Comparison of ENCODE assay signal across 20 cellular contexts in the genomic region with DNA sequence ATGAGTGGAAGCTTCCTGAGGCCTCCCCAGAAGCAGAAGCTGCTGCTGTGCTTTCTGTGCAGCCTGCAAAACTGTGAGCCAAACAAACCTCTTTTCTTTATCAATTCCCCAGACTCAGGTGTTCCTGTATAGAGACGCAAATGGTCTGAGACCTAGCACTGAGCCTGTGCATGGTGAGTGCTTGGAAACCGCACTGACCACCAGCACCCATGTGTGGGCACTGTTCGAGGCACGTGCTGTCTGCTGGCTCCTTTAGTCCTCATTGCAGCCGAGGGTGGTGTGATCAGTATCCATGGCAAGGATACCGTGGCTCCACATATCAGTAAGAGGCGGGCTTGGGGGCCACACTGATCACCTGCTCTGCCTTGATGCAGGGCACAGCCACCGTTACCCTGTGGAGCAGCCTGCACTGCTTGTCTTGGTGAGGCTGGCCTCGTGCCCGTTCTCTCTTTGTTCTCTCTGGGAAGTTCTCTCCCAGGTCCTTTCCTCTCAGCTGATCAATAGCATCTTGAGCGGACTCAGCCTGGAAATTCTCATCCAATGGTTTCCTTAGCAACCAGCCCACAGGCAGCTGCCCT.
DNase-seq lines count a peak whose midpoint lies in the region; ATAC-seq and TF ChIP-seq lines count a peak whose summit lies in the region.
"Had no signal": no experiment of that assay in that cellular context is flagged by ENCODE, and none has a peak within 500 bp of the region (broad histone marks: within the 10 kb centered on the region; RNA-seq: fewer than 3 reads in every experiment).

No MANE protein-coding gene starts in this region.

- no peaks in the 10 kb centered on the region for H4K20me1 ChIP-seq in HCT116 (ENCODE audit: insufficient read depth)

- TF ChIP-seq EP300 in suprapubic skin (IDR thresholded peaks at IDR 0.05): no peak

- H3K27ac Mint-ChIP-seq in glutamatergic neuron (ENCODE audit: unreplicated experiment): peak overlapping the region; percentile 70
- H3K27ac Mint-ChIP-seq: HFFc6 had no signal

- no peak overlapping the region for H2BK120ac ChIP-seq in neuronal stem cell (ENCODE audit: low read depth, low read length)

- WGBS in neuronal stem cell (ENCODE audit: extremely low coverage in 2 of 2, insufficient read length in 2 of 2, insufficient replicate concordance in 1 of 2), 2 donors: no CpG with 5 or more reads among the region's 11 CpGs
- 84% methylated on average over 7 of the region's 11 CpGs for WGBS in suprapubic skin

- H2AFZ ChIP-seq in HCT116 (ENCODE audit: low read depth, low read length, poor library complexity, severe bottlenecking) (no peak overlapping the region), neuronal stem cell (ENCODE audit: low read length) (no peak overlapping the region)
- H2AFZ ChIP-seq: GM23248 had no signal

- H3K9me3 Mint-ChIP-seq in glutamatergic neuron (ENCODE audit: unreplicated experiment): peaks cover 2% of the 10 kb centered on the region
- H3K9me3 Mint-ChIP-seq: HFFc6 had no signal

- no TSS peak for BruUV-seq in HCT116 (replicated peaks; lab: Mats Ljungman, UMichigan)

- no peaks in the 10 kb centered on the region for H3K79me1 ChIP-seq in neuronal stem cell (ENCODE audit: low read depth, low read length)

- no peak overlapping the region for H2BK12ac ChIP-seq in neuronal stem cell (ENCODE audit: low read length)

- POLR2A ChIA-PET in HCT116 (lab: Charles Lee): no interaction called here

- peaks cover 3% of the 10 kb centered on the region for H3K4me1 Mint-ChIP-seq in glutamatergic neuron (ENCODE audit: low read depth, unreplicated experiment)

- no peaks in the 10 kb centered on the region for H3K9me2 ChIP-seq in HCT116 (ENCODE audit: insufficient read depth)

- H3K9me3 ChIP-seq in HCT116 (ENCODE audit: control insufficient read depth in 1 of 2, insufficient read depth in 1 of 2, low read depth in 1 of 2, low read length in 2 of 2): no peaks in the 10 kb centered on the region
- no peaks in the 10 kb centered on the region for H3K9me3 ChIP-seq in neuronal stem cell (replicated peaks in 1 of 2; ENCODE audit: control insufficient read depth in 2 of 2, insufficient read depth in 1 of 2, low read depth in 1 of 2, low read length in 2 of 2)
- H3K9me3 ChIP-seq in suprapubic skin: no peaks in the 10 kb centered on the region
- H3K9me3 ChIP-seq: A549, Caco-2 had no signal

- TF ChIP-seq CTCF in HCT116 (IDR thresholded peaks at IDR 0.05 in 2 of 3, conservative IDR thresholded peaks at IDR 0.05 in 1 of 3; ENCODE audit: borderline replicate concordance in 1 of 3, insufficient read depth in 1 of 3, low read depth in 2 of 3, low read length in 2 of 3): no peak
- no peak for TF ChIP-seq CTCF in glutamatergic neuron (IDR thresholded peaks at IDR 0.05; ENCODE audit: partially characterized antibody, unreplicated experiment)
- TF ChIP-seq CTCF in suprapubic skin (IDR thresholded peaks at IDR 0.05): no peak

- H2AK5ac ChIP-seq in neuronal stem cell (ENCODE audit: low read depth, low read length): peak overlapping the region; percentile 14

- no peaks in the 10 kb centered on the region for H3K27me3 Mint-ChIP-seq in glutamatergic neuron (ENCODE audit: unreplicated experiment)

- no peaks in the 10 kb centered on the region for H3K36me3 Mint-ChIP-seq in glutamatergic neuron (ENCODE audit: unreplicated experiment)

- no peaks in the 10 kb centered on the region for H3K79me2 ChIP-seq in HCT116 (ENCODE audit: insufficient read depth, low read length)

- CTCF ChIA-PET in HCT116 (lab: Charles Lee): no interaction called here

- no peaks in the 10 kb centered on the region for H3K27me3 ChIP-seq in HCT116 (ENCODE audit: insufficient read depth, low read length)
- peaks cover 0 to 3% (median 0%) of the 10 kb centered on the region in 3 experiments for H3K27me3 ChIP-seq in neuronal stem cell (ENCODE audit: control insufficient read depth in 3 of 3, insufficient read depth in 3 of 3, low read depth in 1 of 3, low read length in 3 of 3)
- H3K27me3 ChIP-seq in suprapubic skin: no peaks in the 10 kb centered on the region

- no peak overlapping the region for H2BK5ac ChIP-seq in neuronal stem cell (ENCODE audit: low read length)

- H2BK15ac ChIP-seq in neuronal stem cell (ENCODE audit: low read length): no peak overlapping the region

- H3K27ac ChIP-seq in HCT116 (ENCODE audit: low read depth, low read length): no peak overlapping the region
- no peak overlapping the region for H3K27ac ChIP-seq in neuronal stem cell (replicated peaks; ENCODE audit: low read length)
- no peak overlapping the region for H3K27ac ChIP-seq in suprapubic skin
- H3K27ac ChIP-seq: A549, GM23248, HL-60 had no signal

- H3K4me1 ChIP-seq in HCT116 (ENCODE audit: control insufficient read depth in 1 of 2, insufficient read depth in 2 of 2, low read length in 2 of 2): no peaks in the 10 kb centered on the region
- peaks cover 0 to 8% of the 10 kb centered on the region in 2 donors for H3K4me1 ChIP-seq in neuronal stem cell (ENCODE audit: control insufficient read depth in 2 of 2, insufficient read depth in 1 of 2, low read depth in 1 of 2, low read length in 2 of 2)
- H3K4me1 ChIP-seq in suprapubic skin: peaks cover under 1% of the 10 kb centered on the region
- H3K4me1 ChIP-seq: A549, Caco-2 had no signal

- H4K8ac ChIP-seq in neuronal stem cell (ENCODE audit: low read depth, low read length): no peak overlapping the region

- no peak overlapping the region for H3K4ac ChIP-seq in neuronal stem cell (ENCODE audit: low read length)

- RAD21 ChIA-PET in HCT116 (lab: Charles Lee; ENCODE audit: low non-redundant PET in 1 of 2, low total read pairs in 2 of 2, uncharacterized antibody in 2 of 2, unreplicated experiment in 2 of 2): no interaction called here

- H3K18ac ChIP-seq in neuronal stem cell (ENCODE audit: low read length): peak overlapping the region; percentile 70

- no peak overlapping the region for H3K4me3 Mint-ChIP-seq in glutamatergic neuron (ENCODE audit: unreplicated experiment)
- H3K4me3 Mint-ChIP-seq: HFFc6 had no signal

- H3K14ac ChIP-seq in neuronal stem cell (ENCODE audit: low read length): no peak overlapping the region

- no peak overlapping the region for H3K4me3 ChIP-seq in HCT116 (replicated peaks in 1 of 2; ENCODE audit: low read depth in 1 of 2, low read length in 2 of 2)
- no peak overlapping the region for H3K4me3 ChIP-seq in neuronal stem cell (ENCODE audit: low read length in 2 of 2)
- no peak overlapping the region for H3K4me3 ChIP-seq in suprapubic skin
- H3K4me3 ChIP-seq: A549, GM12878, GM23248, K562 had no signal

- H3K4me2 ChIP-seq in HCT116 (ENCODE audit: low read length): no peak overlapping the region
- no peak overlapping the region for H3K4me2 ChIP-seq in neuronal stem cell (ENCODE audit: insufficient read depth, low read length, poor library complexity, severe bottlenecking)
- H3K4me2 ChIP-seq: A549 had no signal

- H4K91ac ChIP-seq in neuronal stem cell (ENCODE audit: low read depth, low read length, poor library complexity): no peak overlapping the region

- no peak for TF ChIP-seq RAD21 in HCT116 (IDR thresholded peaks at IDR 0.05; ENCODE audit: low read depth)

- peak; percentile 52 for ATAC-seq in HCT116
- ATAC-seq in GM19023 (IDR thresholded peaks at IDR 0.05; ENCODE audit: unreplicated experiment): no peak
- ATAC-seq: A549, GM12878, K562 had no signal

- no peak overlapping the region for H3K23ac ChIP-seq in neuronal stem cell (ENCODE audit: low read depth, low read length, poor library complexity)

- H3K9ac ChIP-seq in HCT116 (ENCODE audit: low read length): no peak overlapping the region
- no peak overlapping the region for H3K9ac ChIP-seq in neuronal stem cell (ENCODE audit: low read depth, low read length, poor library complexity)
- H3K9ac ChIP-seq: GM23248 had no signal

- intact Hi-C loops in HCT116 (cut with micrococcal nuclease): no loop called here

- TF ChIP-seq POLR2A in HCT116 (IDR thresholded peaks at IDR 0.05; ENCODE audit: borderline replicate concordance, extremely low read depth, insufficient read depth, insufficient read length): no peak
- TF ChIP-seq POLR2A in suprapubic skin (IDR thresholded peaks at IDR 0.05): no peak

- peak; percentile 3 for DNase-seq in NCI-H748 (lab: John Stamatoyannopoulos, UW; ENCODE audit: unreplicated experiment)
- no peak for DNase-seq in NCI-H748 treated with DMSO at 0.1 percent for 48 hours (lab: John Stamatoyannopoulos, UW)
- DNase-seq in HCT116 (ENCODE audit: low read depth, low spot score): no peak
- no peak for DNase-seq in glutamatergic neuron
- DNase-seq in neuronal stem cell (ENCODE audit: low spot score): no peak
- no peak for DNase-seq in SKM-1 treated with dmso at 0.1 percent for 144 hours (lab: John Stamatoyannopoulos, UW; ENCODE audit: unreplicated experiment)
- no peak for DNase-seq in suprapubic skin (ENCODE audit: low spot score in 2 of 2)
- DNase-seq: Caco-2, DMS53, GM23248, HFFc6, NCI-H1048, NCI-H187, NCI-H524 treated with DMSO at 0.1 percent for 48 hours, SHP77 had no signal

- no peaks in the 10 kb centered on the region for H3K36me3 ChIP-seq in HCT116 (ENCODE audit: control insufficient read depth in 1 of 2, insufficient read depth in 2 of 2, low read length in 2 of 2)
- H3K36me3 ChIP-seq in neuronal stem cell (replicated peaks in 1 of 2; ENCODE audit: control insufficient read depth in 2 of 2, insufficient read depth in 2 of 2, low read length in 2 of 2): no peaks in the 10 kb centered on the region
- H3K36me3 ChIP-seq in suprapubic skin: no peaks in the 10 kb centered on the region

TF ChIP-seq in HCT116, 20 proteins besides CTCF, POLR2A, EP300 and RAD21:
- TF ChIP-seq, protein P1, sequence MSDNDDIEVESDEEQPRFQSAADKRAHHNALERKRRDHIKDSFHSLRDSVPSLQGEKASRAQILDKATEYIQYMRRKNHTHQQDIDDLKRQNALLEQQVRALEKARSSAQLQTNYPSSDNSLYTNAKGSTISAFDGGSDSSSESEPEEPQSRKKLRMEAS (IDR thresholded peaks at IDR 0.05): 0 out of 2 replicates have a peak, but pooled peaks have one; percentile 22
- TF ChIP-seq SRF (IDR thresholded peaks at IDR 0.05; ENCODE audit: low read depth): no peak
TF ChIP-seq in HCT116: peak in this region for 1.
